8 cellular contexts compared by ENCODE assay signal in the genomic region with DNA sequence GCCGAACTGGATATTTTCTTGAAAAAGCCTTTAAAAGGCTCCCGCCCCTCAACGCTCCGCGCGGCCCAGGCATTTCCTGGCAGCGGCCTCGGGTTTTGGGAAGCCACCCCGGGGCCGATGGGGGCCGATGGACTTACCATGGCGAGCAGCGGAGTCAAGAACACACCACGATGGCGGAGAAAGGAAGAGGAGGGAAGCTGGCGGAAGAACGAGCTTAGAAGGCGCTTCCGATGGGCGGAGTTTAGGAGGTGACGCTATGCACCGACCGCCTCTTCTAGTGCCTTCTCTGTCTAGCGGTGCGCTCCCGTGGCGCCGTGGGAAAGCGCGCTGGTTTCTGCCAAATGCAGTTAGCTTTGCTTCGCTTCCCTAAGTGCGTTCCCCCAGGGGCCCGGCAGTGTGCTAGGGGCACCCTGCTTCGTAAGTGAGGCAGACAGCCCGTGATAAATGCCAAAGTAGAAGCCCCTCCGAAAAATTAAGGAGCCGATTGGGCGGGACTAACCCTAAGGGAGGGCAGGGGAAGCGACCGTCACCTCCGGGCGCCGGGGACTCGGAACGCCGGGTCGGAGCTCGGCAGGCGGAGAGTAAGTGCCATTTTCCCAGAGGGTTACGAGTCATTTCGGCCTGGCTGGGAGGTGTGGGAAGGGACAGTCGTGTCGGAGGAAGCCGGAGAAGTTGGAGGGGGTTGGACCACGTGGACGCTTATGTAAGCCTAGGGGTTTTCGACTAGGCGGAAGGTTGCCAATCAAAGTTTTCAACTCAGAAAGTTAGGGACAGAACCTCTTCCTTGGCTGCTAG. TPM values are rescaled to one million over a fixed set of nuclear protein-coding genes. Genes with fewer than 3 reads are reported as not detected.
DNase-seq lines count a peak whose midpoint lies in the region; ATAC-seq, FAIRE-seq and TF ChIP-seq lines count a peak whose summit lies in the region.

TSS of gene RPL39 (minus strand) at position 194 of the 795 bp plus-strand sequence. CDS start at position 140, 54 bp downstream.

- peak within 1 kb of the TSS; percentile 88 for H2AFZ ChIP-seq in GM23248
- H2AFZ ChIP-seq in Karpas-422 (ENCODE audit: low read length): 0 out of 2 replicates have a peak within 1 kb of the TSS, but pooled peaks have one; percentile 52

- H3K36me3 ChIP-seq in DOHH2 (ENCODE audit: control insufficient read depth, low read length) (peaks cover 47% of the 10 kb centered on the region), GM23248 (ENCODE audit: low read depth) (peaks cover 10% of the 10 kb centered on the region; the same call in 1 of the 2 replicates), Karpas-422 (ENCODE audit: insufficient read depth, low read length) (peaks cover 14% of the 10 kb centered on the region), esophagus muscularis mucosa (peaks cover 0 to 27% (median 16%) of the 10 kb centered on the region in 4 donors)

- H3K27me3 Mint-ChIP-seq in activated T-cell treated with anti-CD3 and anti-CD28 coated beads, Interleukin-2, amount 50 U/mL, for 72 hours (ENCODE audit: low read depth): no peaks in the 10 kb centered on the region

- WGBS in GM23248 (ENCODE audit: low coverage in 1 of 2, low lambda C conversion rate in 2 of 2, missing lambda C conversion rate in 2 of 2), 2 experiments: 0 to 2% methylated on average over 22 to 39 of the region's 58 CpGs
- 51% methylated on average over 58 of the region's 58 CpGs for whole genome bisulfite sequencing in esophagus muscularis mucosa

- H3K4me1 ChIP-seq in DOHH2 (ENCODE audit: control insufficient read depth, low read length) (peaks cover 45% of the 10 kb centered on the region), GM23248 (ENCODE audit: insufficient read depth) (peaks cover 15% of the 10 kb centered on the region; the same call in 1 of the 2 replicates), Karpas-422 (ENCODE audit: low read length) (peaks cover 21% of the 10 kb centered on the region), esophagus muscularis mucosa (peaks cover 24 to 45% (median 38%) of the 10 kb centered on the region in 4 donors)

- peak within 1 kb of the TSS; percentile 97 for H3K27ac Mint-ChIP-seq in activated T-cell treated with anti-CD3 and anti-CD28 coated beads, Interleukin-2, amount 50 U/mL, for 72 hours

- H3K36me3 Mint-ChIP-seq in activated T-cell treated with anti-CD3 and anti-CD28 coated beads, Interleukin-2, amount 50 U/mL, for 72 hours (ENCODE audit: insufficient read depth in 2 of 2): peaks cover 11 to 15% of the 10 kb centered on the region in 2 donors

- H3K79me2 ChIP-seq in DOHH2 (ENCODE audit: control insufficient read depth, low read length): peaks cover 67% of the 10 kb centered on the region
- peaks cover 59% of the 10 kb centered on the region for H3K79me2 ChIP-seq in GM23248 (ENCODE audit: insufficient read depth)
- peaks cover 47% of the 10 kb centered on the region for H3K79me2 ChIP-seq in Karpas-422 (ENCODE audit: low read length)

- H3K4me3 ChIP-seq in DOHH2 (ENCODE audit: low read length): peak within 1 kb of the TSS; percentile 92
- peak within 1 kb of the TSS; percentile 96 for H3K4me3 ChIP-seq in GM23248
- peak within 1 kb of the TSS; percentile 95 for H3K4me3 ChIP-seq in Karpas-422 (ENCODE audit: low read length)
- H3K4me3 ChIP-seq in esophagus muscularis mucosa: peak within 1 kb of the TSS; percentile 61 to 68 (median 66)

- H3K4me2 ChIP-seq in DOHH2 (ENCODE audit: low read length): peak within 1 kb of the TSS; percentile 78
- H3K4me2 ChIP-seq in GM23248 (ENCODE audit: unreplicated experiment): peak within 1 kb of the TSS; percentile 93
- H3K4me2 ChIP-seq in Karpas-422 (ENCODE audit: low read depth, low read length, poor library complexity, severe bottlenecking): peak within 1 kb of the TSS; percentile 80

- peak; percentile 94 to 95 for ATAC-seq in activated T-cell treated with anti-CD3 and anti-CD28 coated beads, Interleukin-2, amount 50 U/mL, for 72 hours (replicated peaks in 1 of 2)

- H3K4me1 Mint-ChIP-seq in activated T-cell treated with anti-CD3 and anti-CD28 coated beads, Interleukin-2, amount 50 U/mL, for 72 hours (ENCODE audit: low read depth): peaks cover 36% of the 10 kb centered on the region

- H3K9me3 Mint-ChIP-seq in activated T-cell treated with anti-CD3 and anti-CD28 coated beads, Interleukin-2, amount 50 U/mL, for 72 hours: no peaks in the 10 kb centered on the region

- peak within 1 kb of the TSS; percentile 100 for H3K9ac ChIP-seq in GM23248
- peak within 1 kb of the TSS; percentile 95 for H3K9ac ChIP-seq in Karpas-422 (ENCODE audit: low read length)

- DNase-seq in GM23248 (peak; percentile 92), Karpas-422 (peak; percentile 94), RCC 7860 (ENCODE audit: low spot score) (peak; percentile 79), esophagus muscularis mucosa (ENCODE audit: extremely low spot score) (peak; percentile 92), myocyte (ENCODE audit: low read depth) (peak; percentile 87)
- peak; percentile 78 to 87 for DNase-seq in activated T-cell treated with anti-CD3 and anti-CD28 coated beads, Interleukin-2, amount 50 U/mL, for 72 hours
- peak; percentile 56 to 77 for DNase-seq in stimulated activated CD8-positive, alpha-beta memory T cell treated with anti-CD3 and anti-CD28 coated beads, Interleukin-7, amount 100 ng/mL, for 48 hours (ENCODE audit: extremely low read depth in 1 of 2, low read depth in 1 of 2)

- no peak for TF ChIP-seq EP300 in esophagus muscularis mucosa (IDR thresholded peaks at IDR 0.05)

- no peaks in the 10 kb centered on the region for H3K9me3 ChIP-seq in DOHH2 (ENCODE audit: control insufficient read depth, insufficient read depth, low read length)
- H3K9me3 ChIP-seq in GM23248 (ENCODE audit: low read depth): no peaks in the 10 kb centered on the region
- H3K9me3 ChIP-seq in Karpas-422 (ENCODE audit: low read length): no peaks in the 10 kb centered on the region
- H3K9me3 ChIP-seq in esophagus muscularis mucosa: peaks cover 0 to 5% (median 0%) of the 10 kb centered on the region in 4 donors

- TF ChIP-seq CTCF in DOHH2 (IDR thresholded peaks at IDR 0.05; ENCODE audit: low read depth, low read length, poor library complexity, severe bottlenecking) (no peak), esophagus muscularis mucosa (IDR thresholded peaks at IDR 0.05) (no peak)

- H3F3A ChIP-seq in DOHH2 (ENCODE audit: control insufficient read depth, insufficient read depth) (peaks cover 18% of the 10 kb centered on the region), GM23248 (ENCODE audit: insufficient read depth) (peaks cover 11% of the 10 kb centered on the region)

- intact Hi-C loops in esophagus muscularis mucosa (cut with DNase I): no loop called here

- H3K27me3 ChIP-seq in DOHH2 (ENCODE audit: control insufficient read depth, low read length) (no peaks in the 10 kb centered on the region), GM23248 (replicated peaks; ENCODE audit: insufficient read depth) (no peaks in the 10 kb centered on the region), Karpas-422 (ENCODE audit: low read length) (no peaks in the 10 kb centered on the region), esophagus muscularis mucosa (no peaks in the 10 kb centered on the region)

- H3K9me2 ChIP-seq in DOHH2 (replicated peaks; ENCODE audit: control insufficient read depth, low read length) (no peaks in the 10 kb centered on the region), GM23248 (ENCODE audit: insufficient read depth) (no peaks in the 10 kb centered on the region), Karpas-422 (replicated peaks; ENCODE audit: insufficient read depth, low read length) (no peaks in the 10 kb centered on the region)

- H3K27ac ChIP-seq in DOHH2 (ENCODE audit: low read depth, low read length) (peak within 1 kb of the TSS; percentile 80), GM23248 (peak within 1 kb of the TSS; percentile 99), Karpas-422 (ENCODE audit: low read length) (peak within 1 kb of the TSS; percentile 81), esophagus muscularis mucosa (replicated peaks in 1 of 4) (peak within 1 kb of the TSS; percentile 91 to 93 (median 92))

- FAIRE-seq in RCC 7860 (lab: Jason Lieb, UNC): peak; percentile 53

- peaks cover 16% of the 10 kb centered on the region; the same call in 1 of the 2 replicates for H4K20me1 ChIP-seq in DOHH2 (ENCODE audit: control insufficient read depth, insufficient read depth, low read depth, low read length)
- H4K20me1 ChIP-seq in GM23248 (ENCODE audit: insufficient read depth): peaks cover 12% of the 10 kb centered on the region; the same call in 1 of the 2 replicates
- peaks cover 34% of the 10 kb centered on the region for H4K20me1 ChIP-seq in Karpas-422 (ENCODE audit: insufficient read depth, low read depth, low read length)

- in situ Hi-C loops in GM23248 (cut with MboI): no loop called here

- H3K4me3 Mint-ChIP-seq in activated T-cell treated with anti-CD3 and anti-CD28 coated beads, Interleukin-2, amount 50 U/mL, for 72 hours: peak within 1 kb of the TSS; percentile 92 to 96

- peak; percentile 55 for TF ChIP-seq POLR2A in esophagus muscularis mucosa (IDR thresholded peaks at IDR 0.05; ENCODE audit: low read depth)

RNA-seq across cellular contexts. Expression of gene RPL39, which starts in this region (rescaled TPM):
- 3,406 and 4,073 TPM in 2 replicates for total RNA-seq in GM23248 (2014; rRNA removed; shearing (Covaris generic))
- 1,028 and 1,060 TPM in 2 replicates for polyA plus RNA-seq in GM23248 (2016; fragmentation: Nextera tagmentation; extraction: Ambion mirVana)
- total RNA-seq in Karpas-422 (2014; rRNA removed; shearing (Covaris generic); ENCODE audit: low replicate concordance): 1,763 and 3,006 TPM in 2 replicates
- 1,000 to 10,000 TPM; 2,946 to 2,967 TPM for total RNA-seq in activated T-cell treated with anti-CD3 and anti-CD28 coated beads, Interleukin-2, amount 50 U/mL, for 72 hours
- total RNA-seq in esophagus muscularis mucosa: 1,000 to 10,000 TPM in 3 of 4 donors, 100 to 1,000 TPM in 1; 593 to 7,104 (median 2,426) TPM
- total RNA-seq in myocyte: 4,489 and 7,031 TPM in 2 replicates
- polyA plus RNA-seq in myocyte (2012): 1,918 TPM

Comparison
In these comparisons a context has a peak if more than half of its experiments do, and no peak if none do; other contexts are left out.
1. Peak in every context shown above with its lines: DNase-seq, ATAC-seq, H3K4me3 ChIP-seq and H3K27ac ChIP-seq.